ENCODE assay signal across 8 cellular contexts in genomic region chr2:157897106-157897971, GRCh38. TPM values are rescaled to one million over a fixed set of nuclear protein-coding genes. Genes with fewer than 3 reads are reported as not detected.
DNase-seq lines count a peak whose midpoint lies in the region; ATAC-seq, FAIRE-seq and TF ChIP-seq lines count a peak whose summit lies in the region.

No MANE protein-coding gene starts in this region.

- intact Hi-C loops in activated naive CD4-positive, alpha-beta T cell treated with anti-CD3 and anti-CD28 coated beads for 36 hours (cut with micrococcal nuclease), result loop anchor here (1.0 to 2.0 kb wide), 4 partner anchors 21 to 1557 kb away; partner anchors contain the start of gene ACVR1

- no peak overlapping the region for H3K9ac ChIP-seq in BLaER1 treated with 17β-estradiol and CSF1 and Interleukin-3, amounts not matched to agents 10 nM and 100 nM
- H3K9ac ChIP-seq in KMS-11, result peak overlapping the region; percentile 23; the same call in 1 of the 2 replicates
- H3K9ac ChIP-seq in endodermal cell (ENCODE audit: extremely low read depth, low read length, poor library complexity, severe bottlenecking), result no peak overlapping the region

- H3K4me2 ChIP-seq in BLaER1 treated with 17β-estradiol and CSF1 and Interleukin-3, amounts not matched to agents 10 nM and 100 nM, result peak overlapping the region; percentile 9 to 71 (median 56); a peak in 21 of 22 replicates
- peak overlapping the region; percentile 74 for H3K4me2 ChIP-seq in KMS-11

- CTCF ChIA-PET in activated naive CD4-positive, alpha-beta T cell treated with anti-CD3 and anti-CD28 coated beads for 36 hours (lab: Charles Lee), result interaction anchor here (0.6 to 2.2 kb wide), 4 partner anchors 11 to 593 kb away, joined by 3 to 14 read pairs (median 4); partner anchors contain the start of gene ACVR1

- peaks cover 2 to 24% (median 15%) of the 10 kb centered on the region in 10 experiments; a peak in 15 of 20 replicates for H3K4me1 ChIP-seq in BLaER1 treated with 17β-estradiol and CSF1 and Interleukin-3, amounts not matched to agents 10 nM and 100 nM
- H3K4me1 ChIP-seq in KMS-11 (ENCODE audit: low read depth, poor library complexity, severe bottlenecking) (peaks cover 94% of the 10 kb centered on the region), BE2C (no peaks in the 10 kb centered on the region), endodermal cell (ENCODE audit: control insufficient read depth, insufficient read depth, low read length) (no peaks in the 10 kb centered on the region)

- H3K36me3 ChIP-seq in BLaER1 treated with 17β-estradiol and CSF1 and Interleukin-3, amounts not matched to agents 10 nM and 100 nM, result no peaks in the 10 kb centered on the region
- H3K36me3 ChIP-seq in KMS-11 (ENCODE audit: insufficient read depth) (no peaks in the 10 kb centered on the region), BE2C (no peaks in the 10 kb centered on the region), endodermal cell (ENCODE audit: control insufficient read depth, insufficient read depth, low read length) (no peaks in the 10 kb centered on the region)

- H3K4me1 Mint-ChIP-seq in activated naive CD4-positive, alpha-beta T cell treated with anti-CD3 and anti-CD28 coated beads for 36 hours (ENCODE audit: low read depth), result peaks cover 80% of the 10 kb centered on the region
- peaks cover 3% of the 10 kb centered on the region for H3K4me1 Mint-ChIP-seq in endodermal cell

- WGBS in endodermal cell (ENCODE audit: insufficient coverage in 1 of 2, insufficient read length in 1 of 2), 2 experiments, result 88 to 93% methylated on average over 4 of the region's 4 CpGs

- peak overlapping the region in 1 of 10 experiments; percentile 6; a peak in 1 of 20 replicates for H3K4me3 ChIP-seq in BLaER1 treated with 17β-estradiol and CSF1 and Interleukin-3, amounts not matched to agents 10 nM and 100 nM
- peak overlapping the region; percentile 26 for H3K4me3 ChIP-seq in KMS-11 (IDR thresholded peaks at IDR 0.05; ENCODE audit: insufficient read depth, low read depth, low read length)
- H3K4me3 ChIP-seq in BE2C (ENCODE audit: low read depth, low read length), result no peak overlapping the region
- H3K4me3 ChIP-seq in endodermal cell (ENCODE audit: low read length), result no peak overlapping the region

- no peaks in the 10 kb centered on the region for H4K20me1 ChIP-seq in BLaER1 treated with 17β-estradiol and CSF1 and Interleukin-3, amounts not matched to agents 10 nM and 100 nM
- H4K20me1 ChIP-seq in KMS-11 (ENCODE audit: insufficient read depth), result no peaks in the 10 kb centered on the region

- peak overlapping the region in 2 of 11 experiments; percentile 20 to 53; a peak in 3 of 22 replicates for H3K27ac ChIP-seq in BLaER1 treated with 17β-estradiol and CSF1 and Interleukin-3, amounts not matched to agents 10 nM and 100 nM
- H3K27ac ChIP-seq in KMS-11 (peak overlapping the region; percentile 83), endodermal cell (ENCODE audit: low read depth, low read length) (no peak overlapping the region)

- H3K27me3 ChIP-seq in BLaER1 treated with 17β-estradiol and CSF1 and Interleukin-3, amounts not matched to agents 10 nM and 100 nM, result no peaks in the 10 kb centered on the region
- H3K27me3 ChIP-seq in KMS-11 (ENCODE audit: insufficient read depth, low read depth), result no peaks in the 10 kb centered on the region
- no peaks in the 10 kb centered on the region for H3K27me3 ChIP-seq in BE2C
- no peaks in the 10 kb centered on the region for H3K27me3 ChIP-seq in endodermal cell (ENCODE audit: control insufficient read depth, insufficient read depth, low read length, poor library complexity, severe bottlenecking)

- TF ChIP-seq CTCF in KMS-11 (conservative IDR thresholded peaks at IDR 0.05; ENCODE audit: low read depth, low read length) (no peak), BE2C (IDR thresholded peaks at IDR 0.05; ENCODE audit: low read depth, low read length) (no peak), endodermal cell (conservative IDR thresholded peaks at IDR 0.05) (no peak)

- peak overlapping the region; percentile 55 for H2AFZ ChIP-seq in KMS-11 (ENCODE audit: low read depth)

- H3K4me3 Mint-ChIP-seq in activated naive CD4-positive, alpha-beta T cell treated with anti-CD3 and anti-CD28 coated beads for 36 hours, result peak overlapping the region; percentile 76
- H3K4me3 Mint-ChIP-seq in endodermal cell, result no peak overlapping the region

- H3K9me3 Mint-ChIP-seq in activated naive CD4-positive, alpha-beta T cell treated with anti-CD3 and anti-CD28 coated beads for 36 hours, result no peaks in the 10 kb centered on the region
- H3K9me3 Mint-ChIP-seq in endodermal cell, result no peaks in the 10 kb centered on the region

- H3K9me3 ChIP-seq in BLaER1 treated with 17β-estradiol and CSF1 and Interleukin-3, amounts not matched to agents 10 nM and 100 nM (replicated peaks in 1 of 11), result no peaks in the 10 kb centered on the region
- H3K9me3 ChIP-seq in BE2C (no peaks in the 10 kb centered on the region), endodermal cell (ENCODE audit: control insufficient read depth, low read length) (no peaks in the 10 kb centered on the region)

- peak; percentile 48 for ATAC-seq in GM21423 (IDR thresholded peaks at IDR 0.05; ENCODE audit: unreplicated experiment)

- H3K79me2 ChIP-seq in KMS-11 (ENCODE audit: insufficient read depth, low read depth), result no peaks in the 10 kb centered on the region

- H3K27ac Mint-ChIP-seq in activated naive CD4-positive, alpha-beta T cell treated with anti-CD3 and anti-CD28 coated beads for 36 hours, result peak overlapping the region; percentile 99
- H3K27ac Mint-ChIP-seq in endodermal cell, result no peak overlapping the region

- FAIRE-seq in urothelium cell line (lab: Jason Lieb, UNC), result no peak

- no peaks in the 10 kb centered on the region for H3K36me3 Mint-ChIP-seq in activated naive CD4-positive, alpha-beta T cell treated with anti-CD3 and anti-CD28 coated beads for 36 hours (ENCODE audit: low read depth)
- no peaks in the 10 kb centered on the region for H3K36me3 Mint-ChIP-seq in endodermal cell (ENCODE audit: low read depth)

- H3K27me3 Mint-ChIP-seq in activated naive CD4-positive, alpha-beta T cell treated with anti-CD3 and anti-CD28 coated beads for 36 hours (ENCODE audit: low read depth), result no peaks in the 10 kb centered on the region
- H3K27me3 Mint-ChIP-seq in endodermal cell (ENCODE audit: insufficient read depth), result peaks cover 3% of the 10 kb centered on the region

- DNase-seq in activated naive CD4-positive, alpha-beta T cell treated with anti-CD3 and anti-CD28 coated beads for 36 hours, result peak; percentile 66
- no peak for DNase-seq in urothelium cell line (ENCODE audit: low spot score)
- DNase-seq in BE2C, result no peak
- DNase-seq in NCI-H226, result no peak
- no peak for DNase-seq in endodermal cell

RNA-seq across cellular contexts. Expression of gene ACVR1, which starts 21.2 kb away (rescaled TPM):
- total RNA-seq in activated naive CD4-positive, alpha-beta T cell treated with anti-CD3 and anti-CD28 coated beads for 36 hours, result 10 to 100 TPM; 19.0 to 20.8 TPM
- 8.5 TPM for polyA plus RNA-seq in BE2C (2012; ENCODE audit: insufficient read depth, insufficient read length, low read depth)
- 10 to 100 TPM; 21.1 to 26.9 TPM for total RNA-seq in endodermal cell
- 16.6 TPM for polyA plus RNA-seq in endodermal cell (2013, experiment 1 of 2)
- polyA plus RNA-seq in endodermal cell (2013, experiment 2 of 2), result 16.5 TPM
